ENCODE assay signal across 21 cellular contexts in the genomic region with DNA sequence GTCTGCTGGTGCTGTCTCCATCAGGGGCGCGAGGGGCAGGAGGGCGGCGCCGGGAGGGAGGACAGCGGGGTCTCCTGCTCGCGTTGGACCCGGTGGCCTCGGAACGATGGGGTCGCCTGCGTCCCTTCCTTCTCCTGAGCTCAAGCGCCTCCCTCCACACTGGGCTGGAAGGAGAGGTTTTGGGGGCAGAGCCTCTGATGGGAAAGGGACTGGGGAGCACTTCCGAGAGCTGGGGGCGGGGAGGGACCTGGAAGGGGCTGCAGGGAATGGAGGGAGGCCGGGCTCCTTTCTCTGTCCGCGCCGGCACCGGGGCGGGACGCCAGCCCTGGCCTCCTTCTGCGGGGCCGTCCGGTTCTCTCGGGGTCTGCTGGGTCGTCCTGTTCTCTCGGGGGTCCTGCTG. TPM values are rescaled to one million over a fixed set of nuclear protein-coding genes. Genes with fewer than 3 reads are reported as not detected.
"Had no signal": no experiment of that assay in that cellular context is flagged by ENCODE, and none has a peak within 500 bp of the region (broad histone marks: within the 10 kb centered on the region; RNA-seq: fewer than 3 reads in every experiment).

No MANE protein-coding gene starts in this region.

RNA-seq across cellular contexts. Expression of a gene that starts 4.0 kb away (rescaled TPM):
- total RNA-seq: activated naive CD4-positive, alpha-beta T cell treated with anti-CD3 and anti-CD28 coated beads for 36 hours; activated naive CD4-positive, alpha-beta T cell treated with anti-CD3 and anti-CD28 coated beads, Interleukin-2, amount 50 U/mL, for 72 hours; activated naive CD8-positive, alpha-beta T cell treated with anti-CD3 and anti-CD28 coated beads for 36 hours; activated naive CD8-positive, alpha-beta T cell treated with anti-CD3 and anti-CD28 coated beads, Interleukin-2, amount 10 ng/mL, durations not matched to agents 7 days and 5 days; activated T-cell treated with anti-CD3 and anti-CD28 coated beads, Interleukin-2, amount 50 U/mL, for 4 hours; activated T-cell treated with anti-CD3 and anti-CD28 coated beads, Interleukin-2, amount 50 U/mL, for 72 hours; activated T-helper 1 cell treated with anti-CD3 and anti-CD28 coated beads, Interleukin-12 subunit alpha, Interleukin-12 subunit beta, Interleukin-2, Interleukin-4 antibody, amounts not matched to agents 30 ng/mL and 10 ng/mL and 1 ng/mL, durations not matched to agents 14 hours and 24 hours and 36 hours; activated T-helper 17 cell treated with anti-CD3 and anti-CD28 coated beads, Interleukin-2, amount 50 U/mL, for 72 hours; activated T-helper 2 cell treated with anti-CD3 and anti-CD28 coated beads, Interferon-gamma antibody, Interleukin-2, Interleukin-4, amounts not matched to agents 10 μg/mL and 5 μg/mL and 100 μg/mL, durations not matched to agents 14 hours and 24 hours and 36 hours; adrenal gland; aorta; ascending aorta; astrocyte; body of pancreas; breast epithelium; bronchial epithelial cell; cardiac muscle cell; cardiac septum; cerebellum; chondrocyte had no signal
- polyA plus RNA-seq: adipose tissue, adrenal gland, aorta, cardiac muscle cell had no signal
